8 cellular contexts compared by ENCODE assay signal in genomic region chr16:13873835-13874438, GRCh38. TPM values are rescaled to one million over a fixed set of nuclear protein-coding genes. Genes with fewer than 3 reads are reported as not detected.
DNase-seq lines count a peak whose midpoint lies in the region; ATAC-seq lines count a peak whose summit lies in the region.

No MANE protein-coding gene starts in this region.

- peak; percentile 22 for DNase-seq in Caki2 (ENCODE audit: low read depth)
- peak; percentile 14 for DNase-seq in HuH-7 (ENCODE audit: low spot score)
- DNase-seq in SW480 (ENCODE audit: low spot score), result peak; percentile 23
- peak; percentile 1 for DNase-seq in kidney glomerular epithelial cell (lab: John Stamatoyannopoulos, UW)
- no peak for DNase-seq in NK-92 (lab: John Stamatoyannopoulos, UW; ENCODE audit: unreplicated experiment)
- no peak for DNase-seq in HUDEP-2 (lab: John Stamatoyannopoulos, UW; ENCODE audit: unreplicated experiment in 76 of 76)
- DNase-seq in NCI-H128 (lab: John Stamatoyannopoulos, UW; ENCODE audit: unreplicated experiment), result no peak

- ATAC-seq in GM18858 (IDR thresholded peaks at IDR 0.05; ENCODE audit: unreplicated experiment), result no peak

- in situ Hi-C loops in Caki2 (cut with HindIII; ENCODE audit: low pct_unique_long_range_greater_than_20kb, low sequenced_read_pairs), result no loop called here

RNA-seq across cellular contexts. Expression of gene ERCC4, which starts 46.0 kb away (rescaled TPM):
- total RNA-seq in Caki2 (2014; rRNA removed; shearing (Covaris generic); ENCODE audit: low replicate concordance), result 3.7 and 4.9 TPM in 2 replicates

Comparison
In these comparisons a context has a peak if more than half of its experiments do, and no peak if none do; other contexts are left out.
1. DNase-seq: peak in Caki2 (single experiment), HuH-7 (single experiment), SW480 (single experiment) and kidney glomerular epithelial cell (single experiment); none in NK-92 (single experiment), HUDEP-2 (0 of 76) and NCI-H128 (single experiment).